20 cellular contexts compared by ENCODE assay signal in genomic region chr11:80163011-80163410, GRCh38.
DNase-seq lines count a peak whose midpoint lies in the region; ATAC-seq and TF ChIP-seq lines count a peak whose summit lies in the region.
"Had no signal": no experiment of that assay in that cellular context is flagged by ENCODE, and none has a peak within 500 bp of the region (broad histone marks: within the 10 kb centered on the region; RNA-seq: fewer than 3 reads in every experiment).

No MANE protein-coding gene starts in this region.

- no peaks in the 10 kb centered on the region for H3K9me3 Mint-ChIP-seq in endodermal cell

- H3K36me3 Mint-ChIP-seq in endodermal cell (ENCODE audit: low read depth), result no peaks in the 10 kb centered on the region
- H3K36me3 Mint-ChIP-seq: memory B cell had no signal

- H3K4me3 Mint-ChIP-seq in endodermal cell, result no peak overlapping the region
- H3K4me3 Mint-ChIP-seq: memory B cell had no signal

- H3K36me3 ChIP-seq in endodermal cell (ENCODE audit: control insufficient read depth, insufficient read depth, low read length), result no peaks in the 10 kb centered on the region
- H3K36me3 ChIP-seq: BLaER1, right lobe of liver, upper lobe of left lung had no signal

- TF ChIP-seq CTCF in fibroblast of villous mesenchyme (IDR thresholded peaks at IDR 0.05; ENCODE audit: insufficient read depth, low read depth, low read length) (no peak), endodermal cell (conservative IDR thresholded peaks at IDR 0.05) (no peak)

- 91% methylated on average over 3 of the region's 3 CpGs; no CpG with 5 or more reads in 1 of the 2 experiments for WGBS in endodermal cell (ENCODE audit: insufficient coverage in 1 of 2, insufficient read length in 1 of 2), 2 experiments

- no peak overlapping the region for H3K27ac Mint-ChIP-seq in endodermal cell
- H3K27ac Mint-ChIP-seq: memory B cell had no signal

- H3K9ac ChIP-seq in endodermal cell (ENCODE audit: extremely low read depth, low read length, poor library complexity, severe bottlenecking), result no peak overlapping the region
- H3K9ac ChIP-seq: BLaER1 had no signal

- H3K4me1 Mint-ChIP-seq in endodermal cell, result peaks cover 5% of the 10 kb centered on the region
- H3K4me1 Mint-ChIP-seq: memory B cell had no signal

- H3K27ac ChIP-seq in endodermal cell (ENCODE audit: low read depth, low read length), result no peak overlapping the region
- H3K27ac ChIP-seq: BLaER1, right lobe of liver, upper lobe of left lung, VCaP had no signal

- no peak for ATAC-seq in HG02798 (IDR thresholded peaks at IDR 0.05; ENCODE audit: poor library complexity, unreplicated experiment)
- ATAC-seq: right lobe of liver had no signal

- DNase-seq in H4 (ENCODE audit: low spot score) (peak; percentile 79), SW480 (ENCODE audit: low spot score) (peak; percentile 58), fibroblast of villous mesenchyme (ENCODE audit: low read depth) (peak; percentile 31), stromal cell of bone marrow (ENCODE audit: low read depth) (peak; percentile 3), NCI-H2081 treated with DMSO at 0.1 percent for 48 hours (lab: John Stamatoyannopoulos, UW) (no peak), endodermal cell (no peak)
- DNase-seq: activated effector memory CD4-positive, alpha-beta T cell treated with Interleukin-2 at 50 U/mL for 16 hours; aorta; DMS53; effector CD4-positive, alpha-beta T cell; foreskin fibroblast; Karpas-422; NCI-H510A; right lobe of liver; stimulated activated CD4-positive, alpha-beta T cell treated with anti-CD3 and anti-CD28 coated beads, Interleukin-4, amount 100 ng/mL, for 4 hours; upper lobe of left lung had no signal

- peaks cover 6% of the 10 kb centered on the region for H3K27me3 ChIP-seq in endodermal cell (ENCODE audit: control insufficient read depth, insufficient read depth, low read length, poor library complexity, severe bottlenecking)
- H3K27me3 ChIP-seq: BLaER1, right lobe of liver, upper lobe of left lung had no signal

- peaks cover 17% of the 10 kb centered on the region for H3K27me3 Mint-ChIP-seq in endodermal cell (ENCODE audit: insufficient read depth)
- H3K27me3 Mint-ChIP-seq: memory B cell had no signal

- H3K4me1 ChIP-seq in endodermal cell (ENCODE audit: control insufficient read depth, insufficient read depth, low read length), result no peaks in the 10 kb centered on the region
- H3K4me1 ChIP-seq: BLaER1, right lobe of liver, upper lobe of left lung had no signal

- H3K4me3 ChIP-seq in fibroblast of villous mesenchyme (ENCODE audit: low read depth, low read length) (no peak overlapping the region), endodermal cell (ENCODE audit: low read length) (no peak overlapping the region)
- H3K4me3 ChIP-seq: BLaER1, right lobe of liver, upper lobe of left lung had no signal

- no peaks in the 10 kb centered on the region for H3K9me3 ChIP-seq in endodermal cell (ENCODE audit: control insufficient read depth, low read length)
- H3K9me3 ChIP-seq: BLaER1, right lobe of liver, upper lobe of left lung had no signal

Comparison
In these comparisons a context has a peak if more than half of its experiments do, and no peak if none do; other contexts are left out.
1. DNase-seq: peak in H4 (single experiment), SW480 (single experiment), fibroblast of villous mesenchyme (single experiment) and stromal cell of bone marrow (single experiment); none in NCI-H2081 treated with DMSO at 0.1 percent for 48 hours (single experiment) and endodermal cell (single experiment).